28 cellular contexts compared by ENCODE assay signal in the genomic region with DNA sequence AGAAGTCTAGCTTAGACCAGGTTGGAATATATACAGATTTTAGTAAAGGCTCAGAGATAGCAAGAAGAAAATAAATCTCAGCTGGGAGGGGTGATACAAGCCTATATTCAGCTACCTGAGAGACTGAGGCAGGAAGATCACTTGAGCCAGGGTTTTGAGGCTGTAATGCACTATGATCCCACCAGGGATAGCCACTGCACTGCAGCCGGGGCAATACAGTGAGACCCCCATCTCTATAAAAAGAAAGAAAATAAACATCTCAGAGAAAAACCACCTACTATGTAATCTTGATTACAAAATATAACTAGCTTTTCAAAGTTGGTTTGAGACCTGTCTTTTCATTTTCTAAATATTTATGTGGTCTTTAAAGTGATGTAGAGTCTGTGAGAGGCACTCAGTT. TPM values are rescaled to one million over a fixed set of nuclear protein-coding genes. Genes with fewer than 3 reads are reported as not detected.
"Had no signal": no experiment of that assay in that cellular context is flagged by ENCODE, and none has a peak within 500 bp of the region (broad histone marks: within the 10 kb centered on the region; RNA-seq: fewer than 3 reads in every experiment).

No MANE protein-coding gene starts in this region.

- H3K9me3 ChIP-seq: ascending aorta, gastroesophageal sphincter, psoas muscle, suprapubic skin, tibial artery, upper lobe of right lung had no signal

- ATAC-seq: activated CD8-positive, alpha-beta memory T cell treated with anti-CD3 and anti-CD28 coated beads, Interleukin-2, amount 10 ng/mL, durations not matched to agents 7 days and 5 days; gastroesophageal sphincter; left cardiac atrium; left ventricle myocardium superior; psoas muscle had no signal

- H3K27me3 Mint-ChIP-seq: activated CD4-positive, alpha-beta T cell treated with anti-CD3 and anti-CD28 coated beads, Interleukin-2, amount 10 ng/mL, durations not matched to agents 7 days and 5 days; activated CD8-positive, alpha-beta memory T cell treated with anti-CD3 and anti-CD28 coated beads, Interleukin-2, amount 10 ng/mL, durations not matched to agents 7 days and 5 days; T-helper 17 cell had no signal

- H3K36me3 ChIP-seq: ascending aorta, cardiac muscle cell, gastroesophageal sphincter, suprapubic skin, tibial artery, upper lobe of right lung had no signal

- H3K36me3 Mint-ChIP-seq: activated CD8-positive, alpha-beta memory T cell treated with anti-CD3 and anti-CD28 coated beads, Interleukin-2, amount 10 ng/mL, durations not matched to agents 7 days and 5 days; brain had no signal

- H3K4me3 ChIP-seq: ascending aorta, cardiac muscle cell, coronary artery, dorsolateral prefrontal cortex, gastroesophageal sphincter, hepatocyte, psoas muscle, smooth muscle cell, suprapubic skin, tibial artery, upper lobe of right lung had no signal

- H3K4me3 Mint-ChIP-seq: activated CD4-positive, alpha-beta T cell treated with anti-CD3 and anti-CD28 coated beads, Interleukin-2, amount 10 ng/mL, durations not matched to agents 7 days and 5 days; activated CD8-positive, alpha-beta memory T cell treated with anti-CD3 and anti-CD28 coated beads, Interleukin-2, amount 10 ng/mL, durations not matched to agents 7 days and 5 days; activated CD8-positive, alpha-beta T cell treated with anti-CD3 and anti-CD28 coated beads, Interleukin-2, amount 10 ng/mL, durations not matched to agents 7 days and 5 days; activated naive CD8-positive, alpha-beta T cell treated with anti-CD3 and anti-CD28 coated beads, Interleukin-2, amount 10 ng/mL, durations not matched to agents 7 days and 5 days; brain; T-helper 17 cell had no signal

- H3K27ac Mint-ChIP-seq: activated CD8-positive, alpha-beta memory T cell treated with anti-CD3 and anti-CD28 coated beads, Interleukin-2, amount 10 ng/mL, durations not matched to agents 7 days and 5 days; activated CD8-positive, alpha-beta T cell treated with anti-CD3 and anti-CD28 coated beads, Interleukin-2, amount 10 ng/mL, durations not matched to agents 7 days and 5 days; brain had no signal

- H3K9me3 Mint-ChIP-seq: activated naive CD8-positive, alpha-beta T cell treated with anti-CD3 and anti-CD28 coated beads, Interleukin-2, amount 10 ng/mL, durations not matched to agents 7 days and 5 days; brain had no signal

- H3K4me1 ChIP-seq: ascending aorta, gastroesophageal sphincter, psoas muscle, suprapubic skin, upper lobe of right lung had no signal

- H3K4me2 ChIP-seq: hepatocyte, smooth muscle cell had no signal

- H2AFZ ChIP-seq: hepatocyte, parathyroid adenoma had no signal

- H3K27ac ChIP-seq: ascending aorta, cardiac muscle cell, coronary artery, dorsolateral prefrontal cortex, gastroesophageal sphincter, hepatocyte, parathyroid adenoma, psoas muscle, suprapubic skin, tibial artery, upper lobe of right lung had no signal

- H3K4me1 Mint-ChIP-seq: brain had no signal

- DNase-seq: activated CD4-positive, alpha-beta T cell treated with anti-CD3 and anti-CD28 coated beads for 1 hour; activated effector memory CD4-positive, alpha-beta T cell treated with Interleukin-2 at 50 U/mL for 16 hours; activated naive CD8-positive, alpha-beta T cell treated with anti-CD3 and anti-CD28 coated beads, Interleukin-2, amount 10 ng/mL, durations not matched to agents 7 days and 5 days; islet precursor cell; left cardiac atrium; left ventricle myocardium superior; psoas muscle; T1000; tibial artery; upper lobe of right lung had no signal

- H3K27me3 ChIP-seq: ascending aorta, cardiac muscle cell, gastroesophageal sphincter, hepatocyte, suprapubic skin, tibial artery, upper lobe of right lung had no signal

- H3K9ac ChIP-seq: parathyroid adenoma had no signal

RNA-seq across cellular contexts. Expression of a gene that starts 47.7 kb away (rescaled TPM):
- total RNA-seq: ascending aorta, cardiac muscle cell, cerebellum, epithelial cell of proximal tubule, gastroesophageal sphincter, left cardiac atrium, left ventricle myocardium superior, lung microvascular endothelial cell, psoas muscle, smooth muscle cell, suprapubic skin had no signal
- polyA plus RNA-seq: cardiac muscle cell, hepatocyte, neural cell, psoas muscle, smooth muscle cell had no signal
